19 cellular contexts compared by ENCODE assay signal in genomic region chr16:67499159-67499558, GRCh38. TPM values are rescaled to one million over a fixed set of nuclear protein-coding genes. Genes with fewer than 3 reads are reported as not detected.
DNase-seq lines count a peak whose midpoint lies in the region; ATAC-seq, FAIRE-seq and TF ChIP-seq lines count a peak whose summit lies in the region.
"Had no signal": no experiment of that assay in that cellular context is flagged by ENCODE, and none has a peak within 500 bp of the region (broad histone marks: within the 10 kb centered on the region; RNA-seq: fewer than 3 reads in every experiment).

No MANE protein-coding gene starts in this region.

- no peak overlapping the region for H3K9ac ChIP-seq in HepG2 (ENCODE audit: insufficient read depth, low read depth, low read length)

- H4K20me1 ChIP-seq in HepG2 (ENCODE audit: insufficient read depth, low read length) = no peaks in the 10 kb centered on the region

- H3K36me3 ChIP-seq in HepG2 (replicated peaks in 1 of 2; ENCODE audit: control insufficient read depth in 1 of 2, insufficient read depth in 2 of 2, low read length in 2 of 2) = no peaks in the 10 kb centered on the region
- no peaks in the 10 kb centered on the region for H3K36me3 ChIP-seq in right lobe of liver
- H3K36me3 ChIP-seq in mucosa of descending colon (ENCODE audit: low read depth) = no peaks in the 10 kb centered on the region
- no peaks in the 10 kb centered on the region for H3K36me3 ChIP-seq in vagina
- H3K36me3 ChIP-seq: pancreas had no signal

- TF ChIP-seq CTCF in HepG2 (CRISPR knock-in tag; IDR thresholded peaks at IDR 0.05) = no peak
- no peak for TF ChIP-seq CTCF in right lobe of liver (IDR thresholded peaks at IDR 0.05)
- TF ChIP-seq CTCF in mucosa of descending colon (IDR thresholded peaks at IDR 0.05) = no peak
- TF ChIP-seq CTCF in vagina (IDR thresholded peaks at IDR 0.05) = no peak
- TF ChIP-seq CTCF in chondrocyte (IDR thresholded peaks at IDR 0.05) = no peak
- TF ChIP-seq CTCF in osteocyte (IDR thresholded peaks at IDR 0.05) = no peak

- FAIRE-seq in HepG2 (lab: Jason Lieb, UNC) = no peak
- FAIRE-seq: pancreas had no signal

- in situ Hi-C loops in HepG2 (cut with HindIII; ENCODE audit: extremely low pct_ligation_motif_present, low pct_unique_long_range_greater_than_20kb) = no loop called here

- H3K4me1 ChIP-seq in HepG2 (ENCODE audit: insufficient read depth, low read length) (peaks cover 11% of the 10 kb centered on the region; the same call in 1 of the 2 replicates), right lobe of liver (no peaks in the 10 kb centered on the region), mucosa of descending colon (ENCODE audit: low read depth) (no peaks in the 10 kb centered on the region), vagina (peaks cover 6% of the 10 kb centered on the region)
- H3K4me1 ChIP-seq: pancreas had no signal

- no peak overlapping the region for H3K27ac ChIP-seq in HepG2 (ENCODE audit: extremely low read length, insufficient read depth, low read length)
- no peak overlapping the region for H3K27ac ChIP-seq in right lobe of liver
- peak overlapping the region; percentile 61 for H3K27ac ChIP-seq in vagina
- H3K27ac ChIP-seq: pancreas had no signal

- no peak overlapping the region for H2AFZ ChIP-seq in HepG2 (ENCODE audit: low read length)

- no peak for TF ChIP-seq RAD21 in HepG2 (CRISPR knock-in tag; IDR thresholded peaks at IDR 0.05)

- H3K27me3 ChIP-seq in HepG2 (ENCODE audit: control insufficient read depth in 1 of 2, insufficient read depth in 2 of 2, low read length in 2 of 2) (no peaks in the 10 kb centered on the region), right lobe of liver (no peaks in the 10 kb centered on the region), vagina (no peaks in the 10 kb centered on the region)
- H3K27me3 ChIP-seq: pancreas had no signal

- TF ChIP-seq POLR2A in HepG2 (IDR thresholded peaks at IDR 0.05; ENCODE audit: insufficient read depth in 1 of 2, low read depth in 2 of 2, low read length in 2 of 2) (no peak), right lobe of liver (IDR thresholded peaks at IDR 0.05) (no peak), vagina (IDR thresholded peaks at IDR 0.05) (no peak)

- CTCF ChIA-PET in HepG2 (lab: Yijun Ruan, JAX; ENCODE audit: low intra/inter-chr PET ratio, low total read pairs) = no interaction called here

- no peak overlapping the region for H3K27ac Mint-ChIP-seq in chondrocyte (ENCODE audit: unreplicated experiment)
- no peak overlapping the region for H3K27ac Mint-ChIP-seq in osteocyte (ENCODE audit: unreplicated experiment)
- H3K27ac Mint-ChIP-seq: stimulated activated naive CD8-positive, alpha-beta T cell treated with anti-CD3 and anti-CD28 coated beads, Interleukin-15, Interleukin-2, amounts not matched to agents 100 ng/mL and 50 ng/mL, for 24 hours had no signal

- 0 out of 3 replicates have a peak, but pooled peaks have one; percentile 15 for ATAC-seq in HepG2
- no peak for ATAC-seq in right lobe of liver
- ATAC-seq in mucosa of descending colon = peak; percentile 14
- ATAC-seq: activated CD4-positive, CD25-positive, alpha-beta regulatory T cell treated with anti-CD3 and anti-CD28 coated beads, Interleukin-2, amount 50 U/mL, for 24 hours had no signal

- H3K4me2 ChIP-seq in HepG2 (ENCODE audit: low read depth, low read length) = no peak overlapping the region

- 67% methylated on average over 5 of the region's 5 CpGs for WGBS in HepG2 (ENCODE audit: low lambda C conversion rate)
- WGBS in right lobe of liver (ENCODE audit: insufficient coverage, low coverage, low lambda C conversion rate, missing lambda C conversion rate) = 60% methylated on average over 1 of the region's 5 CpGs

- H3K79me2 ChIP-seq in HepG2 (ENCODE audit: insufficient read depth, low read length) = no peaks in the 10 kb centered on the region

- H3K9me3 ChIP-seq in HepG2 (ENCODE audit: low read length) (no peaks in the 10 kb centered on the region), right lobe of liver (no peaks in the 10 kb centered on the region), mucosa of descending colon (no peaks in the 10 kb centered on the region), vagina (no peaks in the 10 kb centered on the region)
- H3K9me3 ChIP-seq: pancreas had no signal

- H3K9me3 Mint-ChIP-seq in chondrocyte (ENCODE audit: low read depth) = no peaks in the 10 kb centered on the region
- no peaks in the 10 kb centered on the region for H3K9me3 Mint-ChIP-seq in osteocyte (ENCODE audit: unreplicated experiment)
- H3K9me3 Mint-ChIP-seq: stimulated activated naive CD8-positive, alpha-beta T cell treated with anti-CD3 and anti-CD28 coated beads, Interleukin-15, Interleukin-2, amounts not matched to agents 100 ng/mL and 50 ng/mL, for 24 hours; T-helper 1 cell treated with Interleukin-12 subunit alpha and Interleukin-12 subunit beta and Interleukin-4 antibody, amounts not matched to agents 30 μg/mL and 1 μg/mL, for 36 hours had no signal

- no TSS peak for BruUV-seq in HepG2 (replicated peaks; lab: Mats Ljungman, UMichigan)

- intact Hi-C loops in HepG2 (cut with micrococcal nuclease; ENCODE audit: unreplicated experiment) (no loop called here), right lobe of liver (cut with DNase I) (no loop called here), mucosa of descending colon (cut with DNase I, micrococcal nuclease) (no loop called here), vagina (cut with DNase I) (no loop called here)

- DNase-seq in HepG2 (ENCODE audit: low spot score) (no peak), right lobe of liver (no peak), epidermal melanocyte (ENCODE audit: insufficient read length, low spot score) (peak; percentile 35), mucosa of descending colon (no peak), vagina (ENCODE audit: extremely low spot score in 2 of 2) (no peak), chondrocyte (ENCODE audit: low spot score) (no peak), activated gamma-delta T cell treated with Interleukin-2 at 50 U/mL for 16 hours (no peak), osteocyte (ENCODE audit: extremely low spot score, unreplicated experiment) (no peak)
- DNase-seq: activated CD8-positive, alpha-beta memory T cell treated with anti-CD3 and anti-CD28 coated beads, Interleukin-2, amount 50 U/mL, for 48 hours; DMS 273 treated with DMSO at 0.1 percent for 48 hours; islet precursor cell; KBM-7; midbrain; NCI-H2171; NK-92 treated with Interleukin-12 subunit alpha and Interleukin-12 subunit beta, amount 100 ng/mL, for 24 hours; pancreas had no signal

- no peaks in the 10 kb centered on the region for H3K4me1 Mint-ChIP-seq in chondrocyte (ENCODE audit: low read depth)
- peaks cover 4% of the 10 kb centered on the region for H3K4me1 Mint-ChIP-seq in osteocyte (ENCODE audit: unreplicated experiment)

- POLR2A ChIA-PET in HepG2 (lab: Yijun Ruan, JAX) = no interaction called here

- H3K27me3 Mint-ChIP-seq in chondrocyte (ENCODE audit: low read depth) = no peaks in the 10 kb centered on the region
- no peaks in the 10 kb centered on the region for H3K27me3 Mint-ChIP-seq in osteocyte (ENCODE audit: unreplicated experiment)
- H3K27me3 Mint-ChIP-seq: stimulated activated naive CD8-positive, alpha-beta T cell treated with anti-CD3 and anti-CD28 coated beads, Interleukin-15, Interleukin-2, amounts not matched to agents 100 ng/mL and 50 ng/mL, for 24 hours had no signal

- H3K4me3 ChIP-seq in HepG2 (replicated peaks in 1 of 3; ENCODE audit: insufficient read depth in 1 of 3, low read depth in 2 of 3, low read length in 3 of 3) (no peak overlapping the region), right lobe of liver (no peak overlapping the region), mucosa of descending colon (no peak overlapping the region), vagina (no peak overlapping the region)
- H3K4me3 ChIP-seq: pancreas had no signal

- H3K4me3 Mint-ChIP-seq in chondrocyte (ENCODE audit: unreplicated experiment) (no peak overlapping the region), osteocyte (ENCODE audit: unreplicated experiment) (no peak overlapping the region)
- H3K4me3 Mint-ChIP-seq: stimulated activated naive CD8-positive, alpha-beta T cell treated with anti-CD3 and anti-CD28 coated beads, Interleukin-15, Interleukin-2, amounts not matched to agents 100 ng/mL and 50 ng/mL, for 24 hours; T-helper 1 cell treated with Interleukin-12 subunit alpha and Interleukin-12 subunit beta and Interleukin-4 antibody, amounts not matched to agents 30 μg/mL and 1 μg/mL, for 36 hours had no signal

- H3K36me3 Mint-ChIP-seq in chondrocyte (ENCODE audit: low read depth) (no peaks in the 10 kb centered on the region), osteocyte (ENCODE audit: unreplicated experiment) (no peaks in the 10 kb centered on the region)

- TF ChIP-seq EP300 in HepG2 (IDR thresholded peaks at IDR 0.05; ENCODE audit: low read depth in 2 of 2, low read length in 2 of 2) (no peak), HepG2 (CRISPR knock-in tag; IDR thresholded peaks at IDR 0.05; ENCODE audit: borderline replicate concordance) (no peak)

RNA-seq across cellular contexts. Expression of gene AGRP, which starts 15.8 kb away (rescaled TPM):
- total RNA-seq in HepG2 (2016; rRNA removed; fragmentation: Illumina TruSeq; extraction: Trizol) = not detected in 2 replicates
- total RNA-seq in HepG2 (2016; cell fraction: cytosol; rRNA removed; fragmentation: Illumina TruSeq; extraction: Trizol; ENCODE audit: low read depth) = not detected in 2 replicates
- total RNA-seq in HepG2 (2016; cell fraction: insoluble cytoplasmic fraction; rRNA removed; fragmentation: Illumina TruSeq; extraction: Trizol) = not detected in 2 replicates
- total RNA-seq in HepG2 (2016; cell fraction: membrane; rRNA removed; fragmentation: Illumina TruSeq; extraction: Trizol) = 0.28 TPM in 1 of 2 replicates, not detected in the other
- total RNA-seq in HepG2 (2016; cell fraction: nucleus; rRNA removed; fragmentation: Illumina TruSeq; extraction: Trizol) = not detected in 2 replicates
- not detected in 2 replicates for polyA plus RNA-seq in HepG2 (2011; rRNA removed)
- polyA plus RNA-seq in HepG2 (2011; cell fraction: cytosol; rRNA removed) = 0.34 TPM in 1 of 2 replicates, not detected in the other
- not detected in 2 replicates for polyA plus RNA-seq in HepG2 (2011; cell fraction: nucleus; rRNA removed)
- 0.75 TPM in 1 of 2 replicates, not detected in the other for polyA plus RNA-seq in HepG2 (2012)
- polyA plus RNA-seq in HepG2 (2016; cell fraction: cytosol; fragmentation: Illumina TruSeq; extraction: Trizol; ENCODE audit: low read depth) = not detected in 2 replicates
- not detected in 2 replicates for polyA plus RNA-seq in HepG2 (2016; cell fraction: insoluble cytoplasmic fraction; fragmentation: Illumina TruSeq; extraction: Trizol; ENCODE audit: low read depth)
- not detected in 2 replicates for polyA plus RNA-seq in HepG2 (2016; cell fraction: membrane; fragmentation: Illumina TruSeq; extraction: Trizol; ENCODE audit: low read depth)
- polyA plus RNA-seq in HepG2 (2016; cell fraction: nucleus; fragmentation: Illumina TruSeq; extraction: Trizol; ENCODE audit: insufficient read depth, low read depth) = not detected in 2 replicates
- polyA minus RNA-seq in HepG2 (2011; rRNA and poly(A)+ RNA removed; ENCODE audit: low replicate concordance) = not detected in 2 replicates
- not detected in 2 replicates for polyA minus RNA-seq in HepG2 (2011; cell fraction: cytosol; rRNA and poly(A)+ RNA removed)
- not detected in 2 replicates for polyA minus RNA-seq in HepG2 (2011; cell fraction: nucleus; rRNA and poly(A)+ RNA removed)
- not detected for total RNA-seq in right lobe of liver
- total RNA-seq in mucosa of descending colon = not detected
- total RNA-seq in vagina = not detected
- not detected in 3 replicates for total RNA-seq in chondrocyte
- not detected in 2 replicates for total RNA-seq in osteocyte
- total RNA-seq: pancreas had no signal

RNA-seq across cellular contexts. Expression of gene ATP6V0D1, which starts 18.2 kb away (rescaled TPM):
- total RNA-seq in HepG2 (2016; rRNA removed; fragmentation: Illumina TruSeq; extraction: Trizol) (49.5 and 51.1 TPM in 2 replicates), right lobe of liver (10 to 100 TPM; 33.6 to 84.6 (median 47.0) TPM), mucosa of descending colon (100 to 1,000 TPM; 152 to 253 (median 228) TPM), vagina (110 TPM), chondrocyte (83.8 to 89.8 TPM (median 85.5 TPM) in 3 replicates), osteocyte (112 and 116 TPM in 2 replicates)
- 13.5 and 16.0 TPM in 2 replicates for total RNA-seq in HepG2 (2016; cell fraction: cytosol; rRNA removed; fragmentation: Illumina TruSeq; extraction: Trizol; ENCODE audit: low read depth)
- total RNA-seq in HepG2 (2016; cell fraction: insoluble cytoplasmic fraction; rRNA removed; fragmentation: Illumina TruSeq; extraction: Trizol) = 45.3 and 52.4 TPM in 2 replicates
- 23.6 and 25.5 TPM in 2 replicates for total RNA-seq in HepG2 (2016; cell fraction: membrane; rRNA removed; fragmentation: Illumina TruSeq; extraction: Trizol)
- total RNA-seq in HepG2 (2016; cell fraction: nucleus; rRNA removed; fragmentation: Illumina TruSeq; extraction: Trizol) = 26.3 and 30.4 TPM in 2 replicates
- polyA plus RNA-seq in HepG2 (2011; rRNA removed) = 54.2 and 61.3 TPM in 2 replicates
- 55.2 and 57.9 TPM in 2 replicates for polyA plus RNA-seq in HepG2 (2011; cell fraction: cytosol; rRNA removed)
- polyA plus RNA-seq in HepG2 (2011; cell fraction: nucleus; rRNA removed) = 32.7 and 35.9 TPM in 2 replicates
- 29.3 and 41.3 TPM in 2 replicates for polyA plus RNA-seq in HepG2 (2012)
- 16.4 and 17.3 TPM in 2 replicates for polyA plus RNA-seq in HepG2 (2016; cell fraction: cytosol; fragmentation: Illumina TruSeq; extraction: Trizol; ENCODE audit: low read depth)
- 55.4 and 63.8 TPM in 2 replicates for polyA plus RNA-seq in HepG2 (2016; cell fraction: insoluble cytoplasmic fraction; fragmentation: Illumina TruSeq; extraction: Trizol; ENCODE audit: low read depth)
- polyA plus RNA-seq in HepG2 (2016; cell fraction: membrane; fragmentation: Illumina TruSeq; extraction: Trizol; ENCODE audit: low read depth) = 21.4 and 22.6 TPM in 2 replicates
- polyA plus RNA-seq in HepG2 (2016; cell fraction: nucleus; fragmentation: Illumina TruSeq; extraction: Trizol; ENCODE audit: insufficient read depth, low read depth) = 45.0 and 53.3 TPM in 2 replicates
- polyA minus RNA-seq in HepG2 (2011; rRNA and poly(A)+ RNA removed; ENCODE audit: low replicate concordance) = 104 and 246 TPM in 2 replicates
- polyA minus RNA-seq in HepG2 (2011; cell fraction: cytosol; rRNA and poly(A)+ RNA removed) = 37.9 and 45.0 TPM in 2 replicates
- 14.7 and 19.8 TPM in 2 replicates for polyA minus RNA-seq in HepG2 (2011; cell fraction: nucleus; rRNA and poly(A)+ RNA removed)

RNA-seq across cellular contexts. Expression of gene RIPOR1, which starts 29.5 kb away (rescaled TPM):
- 4.6 and 11.2 TPM in 2 replicates for total RNA-seq in HepG2 (2016; rRNA removed; fragmentation: Illumina TruSeq; extraction: Trizol)
- total RNA-seq in HepG2 (2016; cell fraction: cytosol; rRNA removed; fragmentation: Illumina TruSeq; extraction: Trizol; ENCODE audit: low read depth) = 3.4 and 4.7 TPM in 2 replicates
- total RNA-seq in HepG2 (2016; cell fraction: insoluble cytoplasmic fraction; rRNA removed; fragmentation: Illumina TruSeq; extraction: Trizol) = 3.9 and 9.6 TPM in 2 replicates
- total RNA-seq in HepG2 (2016; cell fraction: membrane; rRNA removed; fragmentation: Illumina TruSeq; extraction: Trizol) = 8.9 and 11.8 TPM in 2 replicates
- 12.3 and 18.6 TPM in 2 replicates for total RNA-seq in HepG2 (2016; cell fraction: nucleus; rRNA removed; fragmentation: Illumina TruSeq; extraction: Trizol)
- polyA plus RNA-seq in HepG2 (2011; rRNA removed) = 5.7 and 8.1 TPM in 2 replicates
- polyA plus RNA-seq in HepG2 (2011; cell fraction: cytosol; rRNA removed) = 2.4 and 3.4 TPM in 2 replicates
- polyA plus RNA-seq in HepG2 (2011; cell fraction: nucleus; rRNA removed) = 40.0 and 43.3 TPM in 2 replicates
- 16.0 and 16.5 TPM in 2 replicates for polyA plus RNA-seq in HepG2 (2012)
- polyA plus RNA-seq in HepG2 (2016; cell fraction: cytosol; fragmentation: Illumina TruSeq; extraction: Trizol; ENCODE audit: low read depth) = 1.9 and 2.2 TPM in 2 replicates
- 7.7 and 13.5 TPM in 2 replicates for polyA plus RNA-seq in HepG2 (2016; cell fraction: insoluble cytoplasmic fraction; fragmentation: Illumina TruSeq; extraction: Trizol; ENCODE audit: low read depth)
- polyA plus RNA-seq in HepG2 (2016; cell fraction: membrane; fragmentation: Illumina TruSeq; extraction: Trizol; ENCODE audit: low read depth) = 5.9 and 6.9 TPM in 2 replicates
- polyA plus RNA-seq in HepG2 (2016; cell fraction: nucleus; fragmentation: Illumina TruSeq; extraction: Trizol; ENCODE audit: insufficient read depth, low read depth) = 26.9 and 30.6 TPM in 2 replicates
- polyA minus RNA-seq in HepG2 (2011; rRNA and poly(A)+ RNA removed; ENCODE audit: low replicate concordance) = 7.9 and 21.6 TPM in 2 replicates
- polyA minus RNA-seq in HepG2 (2011; cell fraction: cytosol; rRNA and poly(A)+ RNA removed) = 6.8 and 12.0 TPM in 2 replicates
- polyA minus RNA-seq in HepG2 (2011; cell fraction: nucleus; rRNA and poly(A)+ RNA removed) = 11.6 and 18.2 TPM in 2 replicates
- 10 to 100 TPM; 19.9 to 35.0 (median 26.8) TPM for total RNA-seq in right lobe of liver
- 10 to 100 TPM; 10.9 to 74.7 (median 20.5) TPM for total RNA-seq in mucosa of descending colon
- 54.8 TPM for total RNA-seq in vagina
- 52.0 to 99.1 TPM (median 97.6 TPM) in 3 replicates for total RNA-seq in chondrocyte
- 75.0 and 77.0 TPM in 2 replicates for total RNA-seq in osteocyte

Comparison
In these comparisons a context has a peak if more than half of its experiments do, and no peak if none do; other contexts are left out.
1. ATAC-seq: peak in HepG2 (single experiment) and mucosa of descending colon (single experiment); none in right lobe of liver (0 of 4).